In the genomic region with DNA sequence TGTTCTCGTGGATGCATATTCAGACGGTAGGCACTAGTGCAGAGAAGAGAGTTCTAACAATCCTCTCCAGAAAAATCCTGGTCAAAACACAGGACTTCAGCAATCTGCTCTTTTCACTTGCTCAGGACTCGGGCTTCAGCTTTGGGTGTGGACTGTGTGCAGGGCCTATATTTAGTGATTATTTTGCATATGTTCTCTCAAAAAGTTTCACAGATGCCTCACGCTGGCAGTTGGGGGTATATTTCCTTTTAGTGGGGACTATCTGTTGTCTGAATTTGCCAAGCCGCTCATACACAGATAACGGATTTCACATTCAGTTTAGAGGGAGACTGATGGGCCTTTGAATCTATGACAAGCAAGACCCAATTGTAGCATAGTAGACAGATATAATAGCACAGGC, we compare ENCODE assay signal across 25 cellular contexts. TPM values are rescaled to one million over a fixed set of nuclear protein-coding genes. Genes with fewer than 3 reads are reported as not detected.
DNase-seq lines count a peak whose midpoint lies in the region; ATAC-seq and TF ChIP-seq lines count a peak whose summit lies in the region.
"Had no signal": no experiment of that assay in that cellular context is flagged by ENCODE, and none has a peak within 500 bp of the region (broad histone marks: within the 10 kb centered on the region; RNA-seq: fewer than 3 reads in every experiment).

No MANE protein-coding gene starts in this region.

- H3K79me2 ChIP-seq in GM23248 (ENCODE audit: insufficient read depth) = no peaks in the 10 kb centered on the region

- in situ Hi-C loops in GM23248 (cut with MboI) = no loop called here

- H3K4me3 Mint-ChIP-seq in memory B cell = peak overlapping the region; percentile 71
- H3K4me3 Mint-ChIP-seq: CD4-positive, CD25-positive, alpha-beta regulatory T cell; H9 had no signal

- peaks cover 43% of the 10 kb centered on the region for H3K4me1 Mint-ChIP-seq in memory B cell
- H3K4me1 Mint-ChIP-seq: CD4-positive, CD25-positive, alpha-beta regulatory T cell had no signal

- H3K36me3 ChIP-seq in GM23248 (ENCODE audit: low read depth) = no peaks in the 10 kb centered on the region
- H3K36me3 ChIP-seq: BE2C, Peyer's patch had no signal

- H3K4me3 ChIP-seq in GM12865 (ENCODE audit: low read depth, low read length) (no peak overlapping the region), right cardiac atrium (ENCODE audit: low read length) (no peak overlapping the region), GM23248 (no peak overlapping the region)
- H3K4me3 ChIP-seq: Peyer's patch had no signal

- H3K9me3 Mint-ChIP-seq in memory B cell = no peaks in the 10 kb centered on the region
- H3K9me3 Mint-ChIP-seq: H9 had no signal

- H3K27me3 ChIP-seq in right cardiac atrium (ENCODE audit: control insufficient read depth, insufficient read depth) (no peaks in the 10 kb centered on the region), GM23248 (replicated peaks; ENCODE audit: insufficient read depth) (no peaks in the 10 kb centered on the region)
- H3K27me3 ChIP-seq: BE2C, Peyer's patch had no signal

- intact Hi-C loops in right cardiac atrium (cut with DNase I) = loop anchor here in 1 of 4 donors (5.0 kb wide), 1 partner anchor 422 kb away; no protein-coding TSS in a partner anchor

- H3K4me1 ChIP-seq in right cardiac atrium (ENCODE audit: control insufficient read depth, insufficient read depth, low read length) (no peaks in the 10 kb centered on the region), GM23248 (ENCODE audit: insufficient read depth) (no peaks in the 10 kb centered on the region)
- H3K4me1 ChIP-seq: BE2C, Caco-2, Peyer's patch had no signal

- H3K9ac ChIP-seq in GM23248 = no peak overlapping the region

- no peaks in the 10 kb centered on the region for H4K20me1 ChIP-seq in GM23248 (ENCODE audit: insufficient read depth)

- H3K27me3 Mint-ChIP-seq in memory B cell = no peaks in the 10 kb centered on the region
- H3K27me3 Mint-ChIP-seq: CD4-positive, CD25-positive, alpha-beta regulatory T cell had no signal

- H3K27ac ChIP-seq in right cardiac atrium (ENCODE audit: low read length) (no peak overlapping the region), GM23248 (no peak overlapping the region)
- H3K27ac ChIP-seq: Peyer's patch had no signal

- H3F3A ChIP-seq in GM23248 (ENCODE audit: insufficient read depth) = no peaks in the 10 kb centered on the region

- WGBS in right cardiac atrium = 81% methylated on average over 6 of the region's 6 CpGs
- WGBS in GM23248 (ENCODE audit: low coverage in 1 of 2, low lambda C conversion rate in 2 of 2, missing lambda C conversion rate in 2 of 2), 2 experiments = 27 to 33% methylated on average over 6 of the region's 6 CpGs

- ATAC-seq in GM21526 (IDR thresholded peaks at IDR 0.05; ENCODE audit: low FRiP score, unreplicated experiment) = peak; percentile 78
- peak; percentile 75 for ATAC-seq in HG03025 (IDR thresholded peaks at IDR 0.05; ENCODE audit: low FRiP score, unreplicated experiment)
- peak; percentile 87 for ATAC-seq in memory B cell (ENCODE audit: low read depth)
- ATAC-seq in right cardiac atrium = no peak

- no peaks in the 10 kb centered on the region for H3K9me2 ChIP-seq in GM23248 (ENCODE audit: insufficient read depth)

- H3K36me3 Mint-ChIP-seq in memory B cell = peaks cover 8% of the 10 kb centered on the region
- H3K36me3 Mint-ChIP-seq: CD4-positive, CD25-positive, alpha-beta regulatory T cell had no signal

- H3K4me2 ChIP-seq in GM23248 (ENCODE audit: unreplicated experiment) = no peak overlapping the region

- peak overlapping the region; percentile 90 for H3K27ac Mint-ChIP-seq in memory B cell
- H3K27ac Mint-ChIP-seq: CD4-positive, CD25-positive, alpha-beta regulatory T cell; H9 had no signal

- no peak overlapping the region for H2AFZ ChIP-seq in GM23248

- peak; percentile 9 for DNase-seq in GM12865 (ENCODE audit: low read depth)
- peak in 1 of 2 donors; percentile 5 for DNase-seq in memory B cell (ENCODE audit: low spot score in 2 of 2)
- DNase-seq in 8988T = no peak
- no peak for DNase-seq in right cardiac atrium
- DNase-seq in NCI-H1930 (lab: John Stamatoyannopoulos, UW) = no peak
- DNase-seq in GM23248 = no peak
- DNase-seq: BE2C; Caco-2; CD4-positive, CD25-positive, alpha-beta regulatory T cell; DMS153; GDM1; H9; IMR-90; Karpas-422; NCI-H1092; NCI-H1436 treated with DMSO at 0.1 percent for 48 hours; NCI-H2029 treated with DMSO at 0.1 percent for 48 hours; NCI-H2171 treated with DMSO at 0.1 percent for 48 hours; NCI-H446; NCI-H69; Peyer's patch had no signal

- H3K9me3 ChIP-seq in right cardiac atrium (ENCODE audit: control insufficient read depth, low read length) = no peaks in the 10 kb centered on the region
- H3K9me3 ChIP-seq in GM23248 (ENCODE audit: low read depth) = no peaks in the 10 kb centered on the region
- H3K9me3 ChIP-seq: BE2C, Caco-2, Peyer's patch had no signal

- TF ChIP-seq CTCF in GM12865 (IDR thresholded peaks at IDR 0.05; ENCODE audit: insufficient read depth, low read depth, low read length, missing control alignments) = no peak

RNA-seq across cellular contexts. Expression of gene LRRN1, which starts 54.4 kb away (rescaled TPM):
- total RNA-seq in right cardiac atrium = under 1 TPM in 3 of 4 donors, not detected in 1; 0.14 to 0.15 (median 0.14) TPM
- polyA plus RNA-seq in right cardiac atrium = 0.05 TPM
- total RNA-seq in GM23248 (2014; rRNA removed; shearing (Covaris generic)) = not detected in 2 replicates
- not detected in 2 replicates for polyA plus RNA-seq in GM23248 (2016; fragmentation: Nextera tagmentation; extraction: Ambion mirVana)
- total RNA-seq: Daoy; T-helper 2 cell treated with Interferon-gamma antibody and Interleukin-4, amounts not matched to agents 100 ng/mL and 5 ng/mL, for 36 hours had no signal

Comparison
In these comparisons a context has a peak if more than half of its experiments do, and no peak if none do; other contexts are left out.
1. ATAC-seq: peak in GM21526 (single experiment), HG03025 (single experiment) and memory B cell (single experiment); none in right cardiac atrium (0 of 2).